ENCODE assay signal across 8 cellular contexts in the genomic region with DNA sequence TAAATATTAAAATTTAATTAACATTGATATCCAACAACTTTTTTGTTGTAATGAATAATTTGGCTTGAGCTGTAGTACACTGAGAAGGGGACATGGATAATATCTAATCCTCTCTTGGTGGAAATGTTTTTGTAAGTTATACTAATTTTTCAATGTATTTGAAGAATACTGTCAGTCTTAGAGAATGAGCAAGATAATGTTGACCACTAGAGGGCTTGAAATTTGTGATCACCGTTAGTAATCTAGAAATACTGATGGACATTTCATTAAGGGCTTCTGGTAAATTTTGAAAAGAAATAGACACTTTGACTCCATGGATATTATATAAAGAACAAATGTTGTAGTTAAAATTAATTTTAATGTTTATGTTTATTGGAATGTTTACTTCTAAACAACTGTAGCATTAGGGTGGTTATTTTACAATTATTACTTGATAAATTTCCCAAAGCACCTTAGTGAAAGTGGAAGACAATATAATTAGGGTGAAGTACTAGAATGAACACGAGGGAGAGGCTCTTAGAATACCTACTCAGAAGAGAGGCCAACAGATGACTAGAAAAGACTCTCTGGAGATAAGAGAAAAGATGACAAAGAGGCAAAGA. TPM values are rescaled to one million over a fixed set of nuclear protein-coding genes. Genes with fewer than 3 reads are reported as not detected.
DNase-seq lines count a peak whose midpoint lies in the region; ATAC-seq and TF ChIP-seq lines count a peak whose summit lies in the region.

No MANE protein-coding gene starts in this region.

- H4K20me1 ChIP-seq in OCI-LY3 (ENCODE audit: insufficient read depth, low read length): no peaks in the 10 kb centered on the region

- ATAC-seq in GM19035 (IDR thresholded peaks at IDR 0.05; ENCODE audit: unreplicated experiment) (peak; percentile 68), HG03135 (IDR thresholded peaks at IDR 0.05; ENCODE audit: unreplicated experiment) (no peak), GM19463 (IDR thresholded peaks at IDR 0.05; ENCODE audit: unreplicated experiment) (no peak)

- no peaks in the 10 kb centered on the region for H3K4me1 ChIP-seq in OCI-LY3 (ENCODE audit: low read length)
- H3K4me1 ChIP-seq in esophagus squamous epithelium: peaks cover 6 to 17% (median 10%) of the 10 kb centered on the region in 3 donors

- no peak overlapping the region for H3K9ac ChIP-seq in OCI-LY3 (ENCODE audit: low read length)

- no peaks in the 10 kb centered on the region for H3K79me2 ChIP-seq in OCI-LY3 (ENCODE audit: low read length)

- H3K4me2 ChIP-seq in OCI-LY3 (ENCODE audit: low read length): no peak overlapping the region

- intact Hi-C loops in esophagus squamous epithelium (cut with DNase I): no loop called here

- TF ChIP-seq CTCF in OCI-LY3 (IDR thresholded peaks at IDR 0.05; ENCODE audit: low read depth, low read length) (peak; percentile 74), esophagus squamous epithelium (IDR thresholded peaks at IDR 0.05) (peak; percentile 31 to 74 (median 66))

- no peaks in the 10 kb centered on the region for H3K9me3 ChIP-seq in OCI-LY3 (ENCODE audit: insufficient read depth, low read length)
- H3K9me3 ChIP-seq in esophagus squamous epithelium: no peaks in the 10 kb centered on the region

- H3K27me3 ChIP-seq in OCI-LY3 (ENCODE audit: low read depth, low read length) (peaks cover 42% of the 10 kb centered on the region), esophagus squamous epithelium (no peaks in the 10 kb centered on the region)

- no peak overlapping the region for H3K4me3 ChIP-seq in OCI-LY3 (ENCODE audit: low read length)
- H3K4me3 ChIP-seq in esophagus squamous epithelium: no peak overlapping the region

- peak; percentile 18 for DNase-seq in AG20443 (ENCODE audit: low spot score)
- no peak for DNase-seq in esophagus squamous epithelium (lab: John Stamatoyannopoulos, UW)
- DNase-seq in renal cortical epithelial cell (ENCODE audit: low read depth): peak; percentile 56
- DNase-seq in activated CD8-positive, alpha-beta memory T cell treated with anti-CD3 and anti-CD28 coated beads, Interleukin-2, amount 50 U/mL, for 4 hours: no peak

- no peak overlapping the region for H2AFZ ChIP-seq in OCI-LY3 (ENCODE audit: low read depth, low read length)

- H3K36me3 ChIP-seq in OCI-LY3 (replicated peaks; ENCODE audit: low read depth, low read length): no peaks in the 10 kb centered on the region
- H3K36me3 ChIP-seq in esophagus squamous epithelium: no peaks in the 10 kb centered on the region

- TF ChIP-seq POLR2A in esophagus squamous epithelium (IDR thresholded peaks at IDR 0.05): no peak

- 2 to 7% methylated on average over 2 of the region's 2 CpGs for WGBS in esophagus squamous epithelium, 2 donors

- H3K27ac ChIP-seq in OCI-LY3 (ENCODE audit: low read length) (no peak overlapping the region), esophagus squamous epithelium (no peak overlapping the region)

RNA-seq across cellular contexts. Expression of gene CAMK2D, which starts 20.0 kb away (rescaled TPM):
- total RNA-seq in esophagus squamous epithelium (10 to 100 TPM; 30.7 to 47.7 (median 38.2) TPM), renal cortical epithelial cell (43.6 and 50.1 TPM in 2 replicates)

Comparison
In these comparisons a context has a peak if more than half of its experiments do, and no peak if none do; other contexts are left out.
1. DNase-seq: peak in AG20443 (single experiment) and renal cortical epithelial cell (single experiment); none in esophagus squamous epithelium (single experiment) and activated CD8-positive, alpha-beta memory T cell treated with anti-CD3 and anti-CD28 coated beads, Interleukin-2, amount 50 U/mL, for 4 hours (single experiment).